1 cellular context compared by ENCODE assay signal in the genomic region with DNA sequence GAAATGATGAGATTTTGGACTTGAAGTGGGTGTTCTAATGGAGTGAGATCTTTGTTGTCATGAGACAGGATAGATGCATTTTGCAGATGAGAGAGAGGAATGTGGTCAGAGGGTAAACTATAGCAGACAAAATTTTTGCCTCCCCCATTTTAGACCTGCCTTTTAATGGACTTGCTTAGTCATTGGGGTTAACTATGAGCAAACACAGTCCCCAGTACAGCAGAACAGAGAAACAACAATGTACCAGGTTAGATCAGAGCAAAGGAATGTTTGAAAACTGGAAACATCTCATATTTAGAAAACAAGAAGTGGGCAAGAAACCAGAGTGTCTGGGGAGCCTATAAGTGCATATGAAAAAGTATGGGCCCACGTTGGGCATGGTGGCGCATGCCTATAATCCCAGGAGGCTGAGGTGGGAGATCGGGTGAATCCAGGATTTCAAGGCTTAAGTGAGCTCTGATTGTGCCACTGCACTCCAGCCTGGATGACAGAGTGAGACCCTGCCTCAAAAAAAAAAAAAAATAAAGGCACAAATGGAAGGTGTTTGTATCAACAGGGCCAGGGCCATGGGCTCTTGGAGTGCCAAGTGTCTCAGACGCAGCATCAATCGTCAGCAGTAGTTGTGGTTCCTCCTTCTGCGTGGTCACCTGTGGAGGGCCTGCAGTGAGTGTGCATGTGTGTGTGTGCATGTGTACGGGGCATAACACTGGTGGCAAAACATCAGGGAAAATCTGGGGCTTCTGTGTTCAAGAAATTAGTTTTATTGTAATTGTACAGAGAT.
TF ChIP-seq lines count a peak whose summit lies in the region.

No MANE protein-coding gene starts in this region.

TF ChIP-seq in endothelial cell of umbilical vein, 7 proteins besides CTCF, POLR2A, EP300 and RAD21 (continued from another document):
- TF ChIP-seq EZH2 (IDR thresholded peaks at IDR 0.05; ENCODE audit: borderline replicate concordance, low read depth, low read length, severe bottlenecking): no peak
- peak; percentile 89 for TF ChIP-seq JUN (IDR thresholded peaks at IDR 0.05; ENCODE audit: borderline replicate concordance, insufficient read depth, insufficient read length, low read depth)
